ENCODE assay signal across 8 cellular contexts in the genomic region with DNA sequence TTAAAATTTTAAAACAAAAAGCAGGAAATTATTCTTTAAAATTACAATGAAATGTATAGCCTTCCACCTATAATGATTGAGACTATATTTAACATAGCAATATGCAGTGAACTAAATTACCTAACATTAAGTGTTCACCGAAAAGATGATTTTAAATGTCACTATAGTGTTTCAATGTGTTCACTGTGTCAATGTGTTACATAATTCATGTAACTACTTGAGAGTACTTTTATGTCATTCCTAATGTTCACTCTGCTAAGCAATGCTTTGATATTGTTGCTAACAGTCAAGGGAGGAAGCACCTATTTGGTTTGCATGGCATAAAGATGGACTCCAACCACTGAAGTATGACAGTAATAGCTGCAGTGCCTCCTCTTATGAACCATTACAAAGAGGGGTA.
"Had no signal": no experiment of that assay in that cellular context is flagged by ENCODE, and none has a peak within 500 bp of the region (broad histone marks: within the 10 kb centered on the region; RNA-seq: fewer than 3 reads in every experiment).

No MANE protein-coding gene starts in this region.

- ATAC-seq: HepG2, K562 had no signal

- H3K4me2 ChIP-seq: KMS-11 had no signal

- DNase-seq: IMR-90, KBM-7, KG1 had no signal

- FAIRE-seq: HepG2, HTR-8/SVneo, K562 had no signal

- H3K9ac ChIP-seq: KMS-11 had no signal

- H3K4me3 ChIP-seq: K562 had no signal

- H3K27ac ChIP-seq: HL-60, KMS-11 had no signal
